Comparison of ENCODE assay signal across 1 cellular context in genomic region chr1:164610528-164611222, GRCh38.
TF ChIP-seq lines count a peak whose summit lies in the region.

No MANE protein-coding gene starts in this region.

TF ChIP-seq in SK-N-SH treated with all-trans-retinoic acid at 6 μM for 48 hours, 23 proteins besides CTCF, POLR2A, EP300 and RAD21 (continued from another document):
- TF ChIP-seq POU6F1 (CRISPR knock-in tag; IDR thresholded peaks at IDR 0.05; ENCODE audit: borderline replicate concordance, low read depth): no peak
- TF ChIP-seq ARNTL (CRISPR knock-in tag; IDR thresholded peaks at IDR 0.05; ENCODE audit: borderline replicate concordance, low read depth): no peak
